Comparison of ENCODE assay signal across 8 cellular contexts in the genomic region with DNA sequence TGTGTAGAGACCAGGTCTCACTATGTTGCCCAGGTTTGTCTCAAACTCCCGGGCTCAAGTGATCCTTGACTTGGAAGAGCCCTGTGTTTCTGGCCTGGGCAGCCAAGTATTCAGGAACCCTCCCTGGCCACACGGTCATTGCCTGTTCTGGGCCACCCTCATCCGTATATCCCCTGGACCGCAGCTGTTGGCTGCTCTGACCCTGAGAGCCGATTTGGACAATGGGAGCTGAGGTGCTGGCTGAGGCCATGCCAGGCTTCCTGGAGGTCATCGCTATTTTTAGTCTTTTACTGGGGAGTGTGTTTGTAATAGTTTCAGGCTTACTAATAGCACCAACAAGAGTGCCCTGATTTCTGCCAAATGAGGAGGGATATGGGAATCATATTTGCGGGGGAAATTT.
DNase-seq lines count a peak whose midpoint lies in the region; ATAC-seq and TF ChIP-seq lines count a peak whose summit lies in the region.

No MANE protein-coding gene starts in this region.

- no peaks in the 10 kb centered on the region for H3K36me3 ChIP-seq in rectal smooth muscle tissue (ENCODE audit: control insufficient read depth, insufficient read depth, low read length)
- H3K36me3 ChIP-seq in thyroid gland: no peaks in the 10 kb centered on the region

- H3K27ac ChIP-seq in rectal smooth muscle tissue (ENCODE audit: low read depth, low read length) (peak overlapping the region; percentile 56), thyroid gland (no peak overlapping the region)

- peak; percentile 19 for ATAC-seq in SK-N-SH treated with all-trans-retinoic acid at 6 μM for 48 hours
- peak; percentile 58 for ATAC-seq in Right ventricle myocardium inferior
- no peak for ATAC-seq in HG03457 (IDR thresholded peaks at IDR 0.05; ENCODE audit: unreplicated experiment)

- H3K4me3 ChIP-seq in rectal smooth muscle tissue (ENCODE audit: low read length) (peak overlapping the region; percentile 27), thyroid gland (replicated peaks in 1 of 3) (no peak overlapping the region)

- H3K9ac ChIP-seq in rectal smooth muscle tissue (ENCODE audit: low read length): peak overlapping the region; percentile 4

- 46 to 58% methylated on average over 2 to 7 of the region's 7 CpGs for WGBS in thyroid gland, 2 donors

- peaks cover 4% of the 10 kb centered on the region for H3K4me1 ChIP-seq in rectal smooth muscle tissue (ENCODE audit: control insufficient read depth, insufficient read depth, low read length)
- H3K4me1 ChIP-seq in thyroid gland: no peaks in the 10 kb centered on the region

- TF ChIP-seq POLR2A in thyroid gland (IDR thresholded peaks at IDR 0.05): no peak

- H3K9me3 ChIP-seq in thyroid gland: no peaks in the 10 kb centered on the region

- TF ChIP-seq CTCF in thyroid gland (IDR thresholded peaks at IDR 0.05): no peak

- DNase-seq in GM03348 (ENCODE audit: low spot score) (peak; percentile 27), Right ventricle myocardium inferior (ENCODE audit: missing footprints) (peak; percentile 52), thyroid gland (no peak), MV-4-11 (lab: John Stamatoyannopoulos, UW) (no peak), DMS79 (lab: John Stamatoyannopoulos, UW) (no peak)

- intact Hi-C loops in Right ventricle myocardium inferior (cut with DNase I) (loop anchor here (5.0 kb wide), 1 partner anchor 62 kb away; the partner anchor contains the start of gene ADAMTS7), thyroid gland (cut with DNase I) (no loop called here)

- H3K27me3 ChIP-seq in rectal smooth muscle tissue (ENCODE audit: control insufficient read depth, insufficient read depth, low read length) (no peaks in the 10 kb centered on the region), thyroid gland (no peaks in the 10 kb centered on the region)

TF ChIP-seq in SK-N-SH treated with all-trans-retinoic acid at 6 μM for 48 hours, 23 proteins besides CTCF, POLR2A, EP300 and RAD21:
- TF ChIP-seq ZNF8 (CRISPR knock-in tag; IDR thresholded peaks at IDR 0.05): no peak

Comparison
In these comparisons a context has a peak if more than half of its experiments do, and no peak if none do; other contexts are left out.
1. DNase-seq: peak in GM03348 (single experiment) and Right ventricle myocardium inferior (single experiment); none in thyroid gland (0 of 2), MV-4-11 (single experiment) and DMS79 (single experiment).